ENCODE assay signal across 21 cellular contexts in genomic region chr15:42352401-42352800, GRCh38.
"Had no signal": no experiment of that assay in that cellular context is flagged by ENCODE, and none has a peak within 500 bp of the region (broad histone marks: within the 10 kb centered on the region; RNA-seq: fewer than 3 reads in every experiment).

No MANE protein-coding gene starts in this region.

- H3K9me3 ChIP-seq: SJCRH30 had no signal

- H3K4me3 ChIP-seq: K562, SJCRH30 had no signal

- H3K9ac ChIP-seq: KMS-11 had no signal

- H3K27ac Mint-ChIP-seq: IgD-negative memory B cell had no signal

- H3K27me3 Mint-ChIP-seq: IgD-negative memory B cell had no signal

- H3K4me2 ChIP-seq: KMS-11 had no signal

- H3K27me3 ChIP-seq: SJCRH30 had no signal

- H3K27ac ChIP-seq: KMS-11, SJCRH30 had no signal

- DNase-seq: Kasumi-1, MM.1S, NCI-H1092 treated with DMSO at 0.1 percent for 48 hours, NCI-H1436, NCI-H187, NCI-H2029, NCI-H2081 treated with DMSO at 0.1 percent for 48 hours, NCI-H2171, NCI-H226, NCI-H446, NCI-H510A, NCI-H524 treated with DMSO at 0.1 percent for 48 hours, NCI-H69, NCI-H774, RPMI8226, SHP77 treated with DMSO at 0.1 percent for 48 hours, SJCRH30 had no signal

- H3K4me3 Mint-ChIP-seq: IgD-negative memory B cell had no signal

- ATAC-seq: K562, SK-N-SH treated with all-trans-retinoic acid at 6 μM for 48 hours had no signal

- H3K9me3 Mint-ChIP-seq: IgD-negative memory B cell had no signal

- H3K4me1 Mint-ChIP-seq: IgD-negative memory B cell had no signal
